ENCODE assay signal across 17 cellular contexts in genomic region chr6:157961116-157961515, GRCh38.
"Had no signal": no experiment of that assay in that cellular context is flagged by ENCODE, and none has a peak within 500 bp of the region (broad histone marks: within the 10 kb centered on the region; RNA-seq: fewer than 3 reads in every experiment).

No MANE protein-coding gene starts in this region.

- H3K27ac ChIP-seq: cardiac muscle cell, left lung, tibial nerve had no signal

- H3K27me3 ChIP-seq: adrenal gland, cardiac muscle cell, tibial nerve had no signal

- DNase-seq: activated B cell treated with CpG ODN at 0.5 μM for 24 hours; activated CD4-positive, alpha-beta T cell treated with anti-CD3 and anti-CD28 coated beads for 48 hours; activated CD8-positive, alpha-beta T cell treated with anti-CD3 and anti-CD28 coated beads for 36 hours; activated effector memory CD4-positive, alpha-beta T cell treated with Interleukin-2 at 50 U/mL for 16 hours; activated naive CD4-positive, alpha-beta T cell treated with anti-CD3 and anti-CD28 coated beads, Interleukin-2, amount 50 U/mL, for 16 hours; activated T-cell treated with anti-CD3 and anti-CD28 coated beads, Interleukin-2, amount 50 U/mL, for 4 hours; adrenal gland; hypothalamus; left lung; occipital lobe; stimulated activated CD4-positive, alpha-beta T cell treated with anti-CD3 and anti-CD28 coated beads, Interleukin-12 subunit alpha, Interleukin-12 subunit beta, amount 100 ng/mL, for 4 hours; stimulated activated CD4-positive, alpha-beta T cell treated with anti-CD3 and anti-CD28 coated beads, Interleukin-1b, Interleukin-23, amount 100 ng/mL, for 48 hours; stimulated activated naive CD4-positive, alpha-beta T cell treated with Interleukin-2 at 50 U/mL for 16 hours; T-cell had no signal

- ATAC-seq: activated CD8-positive, alpha-beta T cell treated with anti-CD3 and anti-CD28 coated beads for 36 hours; activated T-cell treated with anti-CD3 and anti-CD28 coated beads, Interleukin-2, amount 50 U/mL, for 4 hours; left lung; T-cell had no signal

- H3K4me1 ChIP-seq: adrenal gland, tibial nerve had no signal

- FAIRE-seq: frontal cortex had no signal

- H3K36me3 ChIP-seq: adrenal gland, cardiac muscle cell, left lung, tibial nerve had no signal

- H3K4me3 ChIP-seq: adrenal gland, cardiac muscle cell, left lung, tibial nerve had no signal
